Comparison of ENCODE assay signal across 16 cellular contexts in genomic region chr2:25514043-25514627, GRCh38.
DNase-seq lines count a peak whose midpoint lies in the region; ATAC-seq and TF ChIP-seq lines count a peak whose summit lies in the region.
"Had no signal": no experiment of that assay in that cellular context is flagged by ENCODE, and none has a peak within 500 bp of the region (broad histone marks: within the 10 kb centered on the region; RNA-seq: fewer than 3 reads in every experiment).

No MANE protein-coding gene starts in this region.

- no peaks in the 10 kb centered on the region for H3K36me3 ChIP-seq in PC-3 (ENCODE audit: low read depth, low read length)
- H3K36me3 ChIP-seq: heart right ventricle, stomach had no signal

- no peak overlapping the region for H3K4me2 ChIP-seq in PC-3 (ENCODE audit: low read length)

- no peaks in the 10 kb centered on the region for H3K27me3 Mint-ChIP-seq in stimulated activated naive CD8-positive, alpha-beta T cell treated with anti-CD3 and anti-CD28 coated beads, Interleukin-15, Interleukin-2, amounts not matched to agents 100 ng/mL and 50 ng/mL, for 24 hours
- no peaks in the 10 kb centered on the region for H3K27me3 Mint-ChIP-seq in activated naive CD8-positive, alpha-beta T cell treated with anti-CD3 and anti-CD28 coated beads, Interleukin-2, amount 10 ng/mL, durations not matched to agents 7 days and 5 days
- no peaks in the 10 kb centered on the region for H3K27me3 Mint-ChIP-seq in type B pancreatic cell
- H3K27me3 Mint-ChIP-seq: naive thymus-derived CD8-positive, alpha-beta T cell had no signal

- peak overlapping the region; percentile 65 for H3K27ac Mint-ChIP-seq in stimulated activated naive CD8-positive, alpha-beta T cell treated with anti-CD3 and anti-CD28 coated beads, Interleukin-15, Interleukin-2, amounts not matched to agents 100 ng/mL and 50 ng/mL, for 24 hours
- H3K27ac Mint-ChIP-seq in activated naive CD8-positive, alpha-beta T cell treated with anti-CD3 and anti-CD28 coated beads, Interleukin-2, amount 10 ng/mL, durations not matched to agents 7 days and 5 days = peak overlapping the region; percentile 54
- H3K27ac Mint-ChIP-seq in type B pancreatic cell = peak overlapping the region; percentile 99

- H3K4me3 ChIP-seq in PC-3 (ENCODE audit: low read length) = no peak overlapping the region
- H3K4me3 ChIP-seq: heart right ventricle, stomach had no signal

- no peaks in the 10 kb centered on the region for H3K9me3 ChIP-seq in PC-3 (ENCODE audit: low read length)
- H3K9me3 ChIP-seq: heart right ventricle, stomach had no signal

- peaks cover 11% of the 10 kb centered on the region for H3K4me1 ChIP-seq in PC-3 (ENCODE audit: insufficient read depth, low read length)

- H3K9me3 Mint-ChIP-seq in stimulated activated naive CD8-positive, alpha-beta T cell treated with anti-CD3 and anti-CD28 coated beads, Interleukin-15, Interleukin-2, amounts not matched to agents 100 ng/mL and 50 ng/mL, for 24 hours = no peaks in the 10 kb centered on the region
- H3K9me3 Mint-ChIP-seq in activated naive CD8-positive, alpha-beta T cell treated with anti-CD3 and anti-CD28 coated beads, Interleukin-2, amount 10 ng/mL, durations not matched to agents 7 days and 5 days = no peaks in the 10 kb centered on the region
- H3K9me3 Mint-ChIP-seq in type B pancreatic cell = peaks cover 4% of the 10 kb centered on the region
- H3K9me3 Mint-ChIP-seq: naive thymus-derived CD8-positive, alpha-beta T cell had no signal

- no peak for DNase-seq in stimulated activated naive CD8-positive, alpha-beta T cell treated with anti-CD3 and anti-CD28 coated beads, Interleukin-15, Interleukin-2, amounts not matched to agents 100 U/mL and 50 U/mL, for 24 hours
- no peak for DNase-seq in activated naive CD8-positive, alpha-beta T cell treated with anti-CD3 and anti-CD28 coated beads, Interleukin-2, amount 10 ng/mL, durations not matched to agents 7 days and 5 days
- DNase-seq in type B pancreatic cell (ENCODE audit: extremely low spot score, unreplicated experiment) = no peak
- no peak for DNase-seq in GM19238 (ENCODE audit: insufficient read length, low spot score)
- no peak for DNase-seq in PC-3
- DNase-seq: activated CD4-positive, alpha-beta T cell treated with anti-CD3 and anti-CD28 coated beads for 48 hours; heart right ventricle; naive thymus-derived CD8-positive, alpha-beta T cell; right cardiac atrium; stimulated activated CD4-positive, alpha-beta T cell treated with anti-CD3 and anti-CD28 coated beads, Interleukin-4, amount 100 ng/mL, for 4 hours; stomach had no signal

- H3K9me2 ChIP-seq in PC-3 (replicated peaks; ENCODE audit: low read length) = no peaks in the 10 kb centered on the region

- POLR2A ChIA-PET in activated naive CD8-positive, alpha-beta T cell treated with anti-CD3 and anti-CD28 coated beads, Interleukin-2, amount 10 ng/mL, durations not matched to agents 7 days and 5 days (lab: Charles Lee) = no interaction called here
- POLR2A ChIA-PET in PC-3 (lab: Charles Lee; ENCODE audit: unreplicated experiment) = no interaction called here

- no peak overlapping the region for H3K4me3 Mint-ChIP-seq in stimulated activated naive CD8-positive, alpha-beta T cell treated with anti-CD3 and anti-CD28 coated beads, Interleukin-15, Interleukin-2, amounts not matched to agents 100 ng/mL and 50 ng/mL, for 24 hours
- H3K4me3 Mint-ChIP-seq in activated naive CD8-positive, alpha-beta T cell treated with anti-CD3 and anti-CD28 coated beads, Interleukin-2, amount 10 ng/mL, durations not matched to agents 7 days and 5 days = peak overlapping the region; percentile 11
- peak overlapping the region; percentile 29 for H3K4me3 Mint-ChIP-seq in type B pancreatic cell

- no peak for ATAC-seq in stimulated activated naive CD8-positive, alpha-beta T cell treated with anti-CD3 and anti-CD28 coated beads, Interleukin-15, Interleukin-2, amounts not matched to agents 100 U/mL and 50 U/mL, for 24 hours
- ATAC-seq in HG03354 (IDR thresholded peaks at IDR 0.05; ENCODE audit: poor library complexity, severe bottlenecking, unreplicated experiment) = peak; percentile 68
- ATAC-seq in activated naive CD8-positive, alpha-beta T cell treated with anti-CD3 and anti-CD28 coated beads, Interleukin-2, amount 10 ng/mL, durations not matched to agents 7 days and 5 days (ENCODE audit: low read depth) = no peak
- ATAC-seq in GM21786 (IDR thresholded peaks at IDR 0.05; ENCODE audit: unreplicated experiment) = no peak
- ATAC-seq in PC-3 = no peak
- ATAC-seq: heart right ventricle; left lobe of liver; naive thymus-derived CD8-positive, alpha-beta T cell; right cardiac atrium had no signal

- no peaks in the 10 kb centered on the region for H3K79me2 ChIP-seq in PC-3 (ENCODE audit: low read length)

- no peak overlapping the region for H2AFZ ChIP-seq in PC-3 (ENCODE audit: low read length)

- no peaks in the 10 kb centered on the region for H3K27me3 ChIP-seq in PC-3 (ENCODE audit: low read length)
- H3K27me3 ChIP-seq: heart right ventricle, stomach had no signal

- peaks cover 24% of the 10 kb centered on the region for H3K4me1 Mint-ChIP-seq in stimulated activated naive CD8-positive, alpha-beta T cell treated with anti-CD3 and anti-CD28 coated beads, Interleukin-15, Interleukin-2, amounts not matched to agents 100 ng/mL and 50 ng/mL, for 24 hours (ENCODE audit: low read depth)
- H3K4me1 Mint-ChIP-seq in activated naive CD8-positive, alpha-beta T cell treated with anti-CD3 and anti-CD28 coated beads, Interleukin-2, amount 10 ng/mL, durations not matched to agents 7 days and 5 days = peaks cover 22% of the 10 kb centered on the region
- peaks cover 14% of the 10 kb centered on the region for H3K4me1 Mint-ChIP-seq in type B pancreatic cell (ENCODE audit: unreplicated experiment)

- no TSS peak for BruUV-seq in PC-3 (replicated peaks; lab: Mats Ljungman, UMichigan)

- TF ChIP-seq CTCF in type B pancreatic cell (conservative IDR thresholded peaks at IDR 0.05) = no peak
- no peak for TF ChIP-seq CTCF in PC-3 (conservative IDR thresholded peaks at IDR 0.05; ENCODE audit: low read depth, low read length)

- intact Hi-C loops in PC-3 (cut with micrococcal nuclease) = no loop called here

- H3F3A ChIP-seq in PC-3 (ENCODE audit: low read length, unreplicated experiment) = no peaks in the 10 kb centered on the region

- CTCF ChIA-PET in PC-3 (lab: Charles Lee) = no interaction called here

- no peak overlapping the region for H3K9ac ChIP-seq in PC-3 (ENCODE audit: low read length)

- H3K27ac ChIP-seq in PC-3 (ENCODE audit: low read length) = no peak overlapping the region
- H3K27ac ChIP-seq: heart right ventricle, HL-60, stomach had no signal

- no peaks in the 10 kb centered on the region for H4K20me1 ChIP-seq in PC-3 (ENCODE audit: low read length)

- no peaks in the 10 kb centered on the region for H3K36me3 Mint-ChIP-seq in stimulated activated naive CD8-positive, alpha-beta T cell treated with anti-CD3 and anti-CD28 coated beads, Interleukin-15, Interleukin-2, amounts not matched to agents 100 ng/mL and 50 ng/mL, for 24 hours (ENCODE audit: low read depth)
- H3K36me3 Mint-ChIP-seq in activated naive CD8-positive, alpha-beta T cell treated with anti-CD3 and anti-CD28 coated beads, Interleukin-2, amount 10 ng/mL, durations not matched to agents 7 days and 5 days = peaks cover 9% of the 10 kb centered on the region
- H3K36me3 Mint-ChIP-seq in type B pancreatic cell = peaks cover 22% of the 10 kb centered on the region
